ENCODE assay signal across 19 cellular contexts in genomic region chr2:182355815-182356214, GRCh38.
A peak's percentile ranks its signal among the peaks of the same experiment; 100 is the strongest.
DNase-seq lines count a peak whose midpoint lies in the region; ATAC-seq, FAIRE-seq and TF ChIP-seq lines count a peak whose summit lies in the region.
"Had no signal": no experiment of that assay in that cellular context is flagged by ENCODE, and none has a peak within 500 bp of the region (broad histone marks: within the 10 kb centered on the region; RNA-seq: fewer than 3 reads in every experiment).

No MANE protein-coding gene starts in this region.

- POLR2A ChIA-PET in HepG2 (lab: Yijun Ruan, JAX): no interaction called here

- FAIRE-seq in HepG2 (lab: Jason Lieb, UNC) (no peak), pancreas (lab: Jason Lieb, UNC) (no peak)
- FAIRE-seq: GM12892, H54 had no signal

- H3K4me1 ChIP-seq in HepG2 (ENCODE audit: insufficient read depth, low read length) (no peaks in the 10 kb centered on the region), right lobe of liver (no peaks in the 10 kb centered on the region), pancreas (peaks cover 14 to 19% (median 16%) of the 10 kb centered on the region in 3 donors)
- H3K4me1 ChIP-seq: BLaER1, Caco-2, HAP-1 had no signal

- H3K36me3 ChIP-seq in HepG2 (replicated peaks in 1 of 2; ENCODE audit: control insufficient read depth in 1 of 2, insufficient read depth in 2 of 2, low read length in 2 of 2): no peaks in the 10 kb centered on the region
- H3K36me3 ChIP-seq in right lobe of liver: no peaks in the 10 kb centered on the region
- no peaks in the 10 kb centered on the region for H3K36me3 ChIP-seq in pancreas
- H3K36me3 ChIP-seq: BLaER1, HAP-1 had no signal

- H3K79me2 ChIP-seq in HepG2 (ENCODE audit: insufficient read depth, low read length): no peaks in the 10 kb centered on the region

- TF ChIP-seq EP300 in HepG2 (IDR thresholded peaks at IDR 0.05; ENCODE audit: low read depth in 2 of 2, low read length in 2 of 2) (no peak), HepG2 (CRISPR knock-in tag; IDR thresholded peaks at IDR 0.05; ENCODE audit: borderline replicate concordance) (no peak)

- TF ChIP-seq POLR2A in HepG2 (IDR thresholded peaks at IDR 0.05; ENCODE audit: insufficient read depth in 1 of 2, low read depth in 2 of 2, low read length in 2 of 2) (no peak), right lobe of liver (IDR thresholded peaks at IDR 0.05) (no peak)

- in situ Hi-C loops in HepG2 (cut with HindIII; ENCODE audit: extremely low pct_ligation_motif_present, low pct_unique_long_range_greater_than_20kb): no loop called here
- in situ Hi-C loops in KBM-7 (cut with MboI; ENCODE audit: low pct_unique_long_range_greater_than_20kb, low sequenced_read_pairs): no loop called here

- DNase-seq in HepG2 (ENCODE audit: low spot score) (no peak), right lobe of liver (no peak), choroid plexus epithelial cell (ENCODE audit: low read depth) (peak; percentile 47), fibroblast of villous mesenchyme (ENCODE audit: low read depth) (peak; percentile 42), HCEC 1CT (no peak), pancreas (no peak), KBM-7 (no peak)
- DNase-seq: Caco-2; CD4-positive, CD25-positive, alpha-beta regulatory T cell; CD8-positive, alpha-beta T cell; DMS153; DND-41; GOT3 had no signal

- intact Hi-C loops in HepG2 (cut with micrococcal nuclease; ENCODE audit: unreplicated experiment): no loop called here
- intact Hi-C loops in right lobe of liver (cut with DNase I): no loop called here
- intact Hi-C loops in pancreas (cut with DNase I): no loop called here

- H3K9ac ChIP-seq in HepG2 (ENCODE audit: insufficient read depth, low read depth, low read length): no peak overlapping the region
- H3K9ac ChIP-seq: BLaER1 had no signal

- ATAC-seq in HepG2: no peak
- ATAC-seq in right lobe of liver: no peak
- no peak for ATAC-seq in pancreas
- ATAC-seq: CD8-positive, alpha-beta T cell had no signal

- no TSS peak for BruUV-seq in HepG2 (replicated peaks; lab: Mats Ljungman, UMichigan)

- WGBS in HepG2 (ENCODE audit: low lambda C conversion rate): 0% methylated on average over 1 of the region's 1 CpG
- WGBS in right lobe of liver (ENCODE audit: insufficient coverage, low coverage, low lambda C conversion rate, missing lambda C conversion rate): 29% methylated on average over 1 of the region's 1 CpG
- WGBS in pancreas, 2 donors: 47 to 70% methylated on average over 1 of the region's 1 CpG

- H3K4me3 ChIP-seq in HepG2 (replicated peaks in 1 of 3; ENCODE audit: insufficient read depth in 1 of 3, low read depth in 2 of 3, low read length in 3 of 3) (no peak overlapping the region), right lobe of liver (no peak overlapping the region), choroid plexus epithelial cell (ENCODE audit: low read depth, low read length) (no peak overlapping the region), fibroblast of villous mesenchyme (ENCODE audit: low read depth, low read length) (no peak overlapping the region), pancreas (no peak overlapping the region)
- H3K4me3 ChIP-seq: BLaER1, HAP-1 had no signal

- H3K4me2 ChIP-seq in HepG2 (ENCODE audit: low read depth, low read length): no peak overlapping the region
- H3K4me2 ChIP-seq: BLaER1 had no signal

- CTCF ChIA-PET in HepG2 (lab: Yijun Ruan, JAX; ENCODE audit: low intra/inter-chr PET ratio, low total read pairs): no interaction called here

- no peaks in the 10 kb centered on the region for H3K27me3 ChIP-seq in HepG2 (ENCODE audit: control insufficient read depth in 1 of 2, insufficient read depth in 2 of 2, low read length in 2 of 2)
- H3K27me3 ChIP-seq in right lobe of liver: no peaks in the 10 kb centered on the region
- H3K27me3 ChIP-seq in pancreas: peaks cover 0 to 5% (median 0%) of the 10 kb centered on the region in 4 donors
- H3K27me3 ChIP-seq: BLaER1 had no signal

- TF ChIP-seq CTCF in HepG2 (CRISPR knock-in tag; IDR thresholded peaks at IDR 0.05): no peak
- TF ChIP-seq CTCF in right lobe of liver (IDR thresholded peaks at IDR 0.05): no peak
- no peak for TF ChIP-seq CTCF in choroid plexus epithelial cell (conservative IDR thresholded peaks at IDR 0.05; ENCODE audit: low read depth, low read length)
- TF ChIP-seq CTCF in fibroblast of villous mesenchyme (IDR thresholded peaks at IDR 0.05; ENCODE audit: insufficient read depth, low read depth, low read length): no peak
- TF ChIP-seq CTCF in pancreas (IDR thresholded peaks at IDR 0.05): no peak

- H2AFZ ChIP-seq in HepG2 (ENCODE audit: low read length): no peak overlapping the region

- no peak for TF ChIP-seq RAD21 in HepG2 (CRISPR knock-in tag; IDR thresholded peaks at IDR 0.05)

- H3K9me3 ChIP-seq in HepG2 (ENCODE audit: low read length): no peaks in the 10 kb centered on the region
- H3K9me3 ChIP-seq in right lobe of liver: no peaks in the 10 kb centered on the region
- no peaks in the 10 kb centered on the region for H3K9me3 ChIP-seq in pancreas
- H3K9me3 ChIP-seq: BLaER1, Caco-2, HAP-1 had no signal

- H3K27ac ChIP-seq in HepG2 (ENCODE audit: extremely low read length, insufficient read depth, low read length) (no peak overlapping the region), right lobe of liver (no peak overlapping the region), pancreas (no peak overlapping the region)
- H3K27ac ChIP-seq: 22Rv1, BLaER1, C4-2B had no signal

- no peaks in the 10 kb centered on the region for H4K20me1 ChIP-seq in HepG2 (ENCODE audit: insufficient read depth, low read length)
- H4K20me1 ChIP-seq: BLaER1 had no signal

TF ChIP-seq in HepG2, 621 proteins besides CTCF, POLR2A, EP300 and RAD21:
- TF ChIP-seq CEBPB (IDR thresholded peaks at IDR 0.05; ENCODE audit: borderline replicate concordance, low read depth, low read length) (peak; percentile 49), ZNF563 (CRISPR knock-in tag; IDR thresholded peaks at IDR 0.05) (no peak)

Comparison
In these comparisons a context has a peak if more than half of its experiments do, and no peak if none do; other contexts are left out.
1. DNase-seq: peak in choroid plexus epithelial cell (single experiment) and fibroblast of villous mesenchyme (single experiment); none in HepG2 (single experiment), right lobe of liver (0 of 3), HCEC 1CT (single experiment), pancreas (0 of 6) and KBM-7 (single experiment).